Comparison of ENCODE assay signal across 7 cellular contexts in genomic region chr1:50620680-50621329, GRCh38.
A peak's percentile ranks its signal among the peaks of the same experiment; 100 is the strongest.
DNase-seq lines count a peak whose midpoint lies in the region; FAIRE-seq and TF ChIP-seq lines count a peak whose summit lies in the region.

No MANE protein-coding gene starts in this region.

- H3K36me3 Mint-ChIP-seq in endothelial cell (ENCODE audit: low read depth, unreplicated experiment) (no peaks in the 10 kb centered on the region), progenitor cell of endocrine pancreas (ENCODE audit: insufficient read depth) (peaks cover 12% of the 10 kb centered on the region)

- H3K27ac Mint-ChIP-seq in endothelial cell (ENCODE audit: unreplicated experiment) (peak overlapping the region; percentile 71), progenitor cell of endocrine pancreas (peak overlapping the region; percentile 93)

- TF ChIP-seq CTCF in endothelial cell (IDR thresholded peaks at IDR 0.05; ENCODE audit: unreplicated experiment) (no peak), progenitor cell of endocrine pancreas (IDR thresholded peaks at IDR 0.05; ENCODE audit: unreplicated experiment) (peak; percentile 49)

- H3K4me1 Mint-ChIP-seq in endothelial cell (ENCODE audit: unreplicated experiment) (no peaks in the 10 kb centered on the region), progenitor cell of endocrine pancreas (ENCODE audit: low read depth) (no peaks in the 10 kb centered on the region)

- no peaks in the 10 kb centered on the region for H3K9me3 Mint-ChIP-seq in endothelial cell (ENCODE audit: unreplicated experiment)
- H3K9me3 Mint-ChIP-seq in progenitor cell of endocrine pancreas (ENCODE audit: low read depth), result peaks cover 13% of the 10 kb centered on the region

- peak; percentile 18 for FAIRE-seq in GM19239 (lab: Jason Lieb, UNC)
- FAIRE-seq in frontal cortex (lab: Jason Lieb, UNC), result no peak

- H3K4me3 Mint-ChIP-seq in endothelial cell (ENCODE audit: unreplicated experiment) (no peak overlapping the region), progenitor cell of endocrine pancreas (ENCODE audit: low read depth) (no peak overlapping the region)

- H3K27me3 Mint-ChIP-seq in endothelial cell (ENCODE audit: unreplicated experiment) (no peaks in the 10 kb centered on the region), progenitor cell of endocrine pancreas (no peaks in the 10 kb centered on the region)

- DNase-seq in GM19239 (ENCODE audit: insufficient read length, low spot score) (no peak), NCI-H345 (lab: John Stamatoyannopoulos, UW) (peak; percentile 66), endothelial cell (ENCODE audit: low spot score) (no peak), progenitor cell of endocrine pancreas (ENCODE audit: low spot score, unreplicated experiment) (no peak), SKM-1 (lab: John Stamatoyannopoulos, UW; ENCODE audit: unreplicated experiment) (no peak), frontal cortex (ENCODE audit: low spot score in 2 of 2) (no peak), T-helper 9 cell (no peak)
